In the genomic region with DNA sequence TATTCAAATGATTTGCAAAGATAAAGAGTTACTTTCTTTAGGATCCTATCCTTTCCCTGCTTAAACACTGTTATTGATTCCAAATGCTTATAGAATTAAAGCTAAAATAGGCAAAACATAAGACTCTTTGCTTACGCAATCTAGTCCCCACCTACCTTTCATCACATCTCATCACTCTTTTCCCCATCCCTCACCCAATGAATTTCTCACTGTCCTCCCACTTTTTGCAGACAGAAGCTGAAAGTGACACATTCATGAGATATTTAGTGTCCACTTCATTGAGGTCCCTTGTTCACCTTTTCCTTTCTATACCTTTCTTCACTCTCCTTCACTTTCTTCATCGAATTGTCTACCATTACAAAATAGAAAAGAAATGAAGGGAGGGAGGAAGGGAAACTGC, we compare ENCODE assay signal across 8 cellular contexts. TPM values are rescaled to one million over a fixed set of nuclear protein-coding genes. Genes with fewer than 3 reads are reported as not detected.
DNase-seq lines count a peak whose midpoint lies in the region; ATAC-seq and TF ChIP-seq lines count a peak whose summit lies in the region.
"Had no signal": no experiment of that assay in that cellular context is flagged by ENCODE, and none has a peak within 500 bp of the region (broad histone marks: within the 10 kb centered on the region; RNA-seq: fewer than 3 reads in every experiment).

No MANE protein-coding gene starts in this region.

- H3K4me1 ChIP-seq in Loucy (ENCODE audit: insufficient read depth, low read length, poor library complexity, severe bottlenecking) (peaks cover 6% of the 10 kb centered on the region), neuron (ENCODE audit: insufficient read depth, low read length) (peaks cover 12% of the 10 kb centered on the region)
- H3K4me1 ChIP-seq in effector memory CD4-positive, alpha-beta T cell (ENCODE audit: control insufficient read depth, insufficient read depth, low read length, poor library complexity, severe bottlenecking): no peaks in the 10 kb centered on the region

- TF ChIP-seq CTCF in Loucy (conservative IDR thresholded peaks at IDR 0.05; ENCODE audit: low read length): no peak
- no peak for TF ChIP-seq CTCF in chondrocyte (IDR thresholded peaks at IDR 0.05)

- DNase-seq in Daoy (ENCODE audit: low read depth): peak; percentile 1
- DNase-seq in chondrocyte (ENCODE audit: low spot score): no peak
- DNase-seq in effector memory CD4-positive, alpha-beta T cell: no peak
- DNase-seq: MG63 had no signal

- no peak overlapping the region for H3K27ac ChIP-seq in effector memory CD4-positive, alpha-beta T cell (ENCODE audit: insufficient read depth, low read length, poor library complexity, severe bottlenecking)

- peak overlapping the region; percentile 88 for H3K4me3 ChIP-seq in Loucy (ENCODE audit: low read length, poor library complexity, severe bottlenecking)
- peak overlapping the region; percentile 74 for H3K4me3 ChIP-seq in neuron (ENCODE audit: low read length)
- H3K4me3 ChIP-seq in effector memory CD4-positive, alpha-beta T cell (ENCODE audit: insufficient read depth, low read depth, low read length, poor library complexity, severe bottlenecking): no peak overlapping the region
- H3K4me3 ChIP-seq: MG63 had no signal

- peaks cover 36% of the 10 kb centered on the region for H3K79me2 ChIP-seq in Loucy (ENCODE audit: insufficient read depth, low read length)

- no peaks in the 10 kb centered on the region for H3K9me3 ChIP-seq in Loucy (ENCODE audit: insufficient read depth, low read depth, low read length)
- no peaks in the 10 kb centered on the region for H3K9me3 ChIP-seq in neuron (ENCODE audit: low read length)
- H3K9me3 ChIP-seq in effector memory CD4-positive, alpha-beta T cell (ENCODE audit: control insufficient read depth, low read length): no peaks in the 10 kb centered on the region
- H3K9me3 ChIP-seq: MG63 had no signal

- H2AFZ ChIP-seq in Loucy (ENCODE audit: low read length) (peak overlapping the region; percentile 87), neuron (ENCODE audit: low read depth, low read length) (peak overlapping the region; percentile 83)

- no peaks in the 10 kb centered on the region; the same call in 1 of the 2 replicates for H3F3A ChIP-seq in Loucy (ENCODE audit: low read depth)

- peak overlapping the region; percentile 93 for H3K9ac ChIP-seq in Loucy (ENCODE audit: low read depth, low read length, poor library complexity, severe bottlenecking)

- no peak for ATAC-seq in GM19324 (IDR thresholded peaks at IDR 0.05; ENCODE audit: low FRiP score, unreplicated experiment)
- ATAC-seq in GM18870 (IDR thresholded peaks at IDR 0.05; ENCODE audit: unreplicated experiment): no peak

- H3K36me3 ChIP-seq in Loucy (ENCODE audit: insufficient read depth, low read length) (no peaks in the 10 kb centered on the region), neuron (ENCODE audit: insufficient read depth, low read length) (peaks cover 6% of the 10 kb centered on the region)
- no peaks in the 10 kb centered on the region for H3K36me3 ChIP-seq in effector memory CD4-positive, alpha-beta T cell (ENCODE audit: control insufficient read depth, insufficient read depth, low read length)
- H3K36me3 ChIP-seq: MG63 had no signal

- H4K20me1 ChIP-seq in Loucy (ENCODE audit: insufficient read depth, low read length, poor library complexity, severe bottlenecking): peaks cover 19% of the 10 kb centered on the region

- H3K27me3 Mint-ChIP-seq in chondrocyte (ENCODE audit: low read depth): no peaks in the 10 kb centered on the region

- H3K4me3 Mint-ChIP-seq in chondrocyte (ENCODE audit: unreplicated experiment): peak overlapping the region; percentile 78

- H3K27me3 ChIP-seq in Loucy (ENCODE audit: insufficient read depth, low read length, poor library complexity, severe bottlenecking) (no peaks in the 10 kb centered on the region), neuron (ENCODE audit: insufficient read depth, low read length) (no peaks in the 10 kb centered on the region)
- no peaks in the 10 kb centered on the region for H3K27me3 ChIP-seq in effector memory CD4-positive, alpha-beta T cell (replicated peaks; ENCODE audit: control insufficient read depth, insufficient read depth, low read length, poor library complexity, severe bottlenecking)
- H3K27me3 ChIP-seq: MG63 had no signal

- H3K9me3 Mint-ChIP-seq in chondrocyte (ENCODE audit: low read depth): no peaks in the 10 kb centered on the region

- H3K4me1 Mint-ChIP-seq in chondrocyte (ENCODE audit: low read depth): peaks cover 8% of the 10 kb centered on the region

- no peaks in the 10 kb centered on the region for H3K9me2 ChIP-seq in Loucy (replicated peaks; ENCODE audit: low read depth, low read length)

- no peaks in the 10 kb centered on the region for H3K36me3 Mint-ChIP-seq in chondrocyte (ENCODE audit: low read depth)

- peak overlapping the region; percentile 22 for H3K27ac Mint-ChIP-seq in chondrocyte (ENCODE audit: unreplicated experiment)

- peak overlapping the region; percentile 87 for H3K4me2 ChIP-seq in Loucy (ENCODE audit: low read depth, low read length, poor library complexity, severe bottlenecking)

RNA-seq across cellular contexts. Expression of a gene that starts 0.4 kb away (rescaled TPM):
- 0.60 TPM in 1 of 2 replicates, not detected in the other for total RNA-seq in Daoy (2014; rRNA removed; shearing (Covaris generic))
- 0.15 TPM in 1 of 3 replicates, not detected in the others for total RNA-seq in chondrocyte

RNA-seq across cellular contexts. Expression of a gene that starts 0.6 kb away (rescaled TPM):
- total RNA-seq in Daoy (2014; rRNA removed; shearing (Covaris generic)): 6.3 and 7.5 TPM in 2 replicates
- 6.7 to 7.2 TPM (median 6.7 TPM) in 3 replicates for total RNA-seq in chondrocyte
